In the genomic region with DNA sequence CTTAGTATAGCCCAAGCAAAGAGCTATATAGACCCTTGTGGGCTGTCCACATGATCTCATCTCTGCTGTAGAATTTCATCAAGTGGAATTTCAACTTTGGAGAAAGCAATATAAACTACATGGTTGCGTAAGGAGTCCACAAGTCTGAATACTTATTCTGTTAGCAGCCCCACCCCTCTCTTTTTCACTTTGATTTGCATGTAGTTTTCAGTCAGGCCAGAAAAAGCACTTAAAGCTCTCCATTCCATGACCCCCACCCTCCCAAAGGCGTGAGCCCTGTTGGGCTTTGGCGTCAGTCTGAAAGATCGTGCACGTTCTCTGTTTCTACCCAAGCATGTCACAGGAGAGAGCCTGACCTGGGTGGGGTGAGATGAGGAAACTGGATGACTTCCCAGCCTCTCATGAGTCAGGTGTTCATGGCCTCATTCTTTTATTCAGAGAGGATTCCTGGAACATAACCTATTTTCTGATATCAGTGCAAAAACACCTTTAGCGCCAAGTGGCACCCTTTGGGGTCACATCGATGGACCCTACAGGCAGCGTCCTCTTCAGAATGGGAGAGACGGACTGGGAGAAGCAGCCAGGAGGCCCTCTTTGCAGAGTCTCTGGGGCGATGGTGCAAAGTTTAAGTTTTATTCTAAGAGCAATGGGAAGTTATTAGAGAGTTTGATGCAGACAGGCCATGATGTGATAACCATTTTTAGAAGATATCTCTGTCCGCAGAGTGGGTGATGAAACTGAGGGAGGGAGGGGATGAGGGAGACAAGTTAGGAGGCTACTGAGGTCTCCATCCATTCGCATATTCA, we compare ENCODE assay signal across 1 cellular context.
TF ChIP-seq lines count a peak whose summit lies in the region.

No MANE protein-coding gene starts in this region.

TF ChIP-seq in IMR-90, 13 proteins besides CTCF, POLR2A, EP300 and RAD21:
- TF ChIP-seq MXI1 (IDR thresholded peaks at IDR 0.05; ENCODE audit: borderline replicate concordance, low read depth, low read length): no peak
- TF ChIP-seq, protein P1, sequence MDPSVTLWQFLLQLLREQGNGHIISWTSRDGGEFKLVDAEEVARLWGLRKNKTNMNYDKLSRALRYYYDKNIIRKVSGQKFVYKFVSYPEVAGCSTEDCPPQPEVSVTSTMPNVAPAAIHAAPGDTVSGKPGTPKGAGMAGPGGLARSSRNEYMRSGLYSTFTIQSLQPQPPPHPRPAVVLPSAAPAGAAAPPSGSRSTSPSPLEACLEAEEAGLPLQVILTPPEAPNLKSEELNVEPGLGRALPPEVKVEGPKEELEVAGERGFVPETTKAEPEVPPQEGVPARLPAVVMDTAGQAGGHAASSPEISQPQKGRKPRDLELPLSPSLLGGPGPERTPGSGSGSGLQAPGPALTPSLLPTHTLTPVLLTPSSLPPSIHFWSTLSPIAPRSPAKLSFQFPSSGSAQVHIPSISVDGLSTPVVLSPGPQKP (IDR thresholded peaks at IDR 0.05; ENCODE audit: borderline replicate concordance, low read depth, low read length): no peak
- TF ChIP-seq CEBPB (IDR thresholded peaks at IDR 0.05; ENCODE audit: low read depth, low read length): peak; percentile 71
